7 cellular contexts compared by ENCODE assay signal in genomic region chr17:78779271-78779600, GRCh38. TPM values are rescaled to one million over a fixed set of nuclear protein-coding genes. Genes with fewer than 3 reads are reported as not detected.
DNase-seq lines count a peak whose midpoint lies in the region; ATAC-seq and TF ChIP-seq lines count a peak whose summit lies in the region.
"Not testable (repeated sequence)": the region's sequence is repeated elsewhere in the genome, so short reads cannot be mapped to it uniquely, and the experiment has no call there.

No MANE protein-coding gene starts in this region.

- DNase-seq in activated CD4-positive, alpha-beta T cell treated with anti-CD3 and anti-CD28 coated beads, Interleukin-2, amount 10 ng/mL, durations not matched to agents 7 days and 5 days; esophagus squamous epithelium (lab: John Stamatoyannopoulos, UW); stimulated activated effector memory CD8-positive, alpha-beta T cell treated with anti-CD3 and anti-CD28 coated beads, Interleukin-12 subunit alpha, Interleukin-12 subunit beta, amount 100 ng/mL, for 72 hours (ENCODE audit: low spot score in 2 of 2): not testable (repeated sequence)
- DNase-seq in naive B cell: peak; percentile 26

- POLR2A ChIA-PET in activated CD4-positive, alpha-beta T cell treated with anti-CD3 and anti-CD28 coated beads, Interleukin-2, amount 10 ng/mL, durations not matched to agents 7 days and 5 days (lab: Charles Lee): interaction anchor here (1.0 kb wide), 1 partner anchor 8 kb away, joined by 3 read pairs; no protein-coding TSS in a partner anchor

- intact Hi-C loops in esophagus squamous epithelium (cut with DNase I): not testable (repeated sequence)

- peaks cover 34% of the 10 kb centered on the region for H3K36me3 Mint-ChIP-seq in activated CD4-positive, alpha-beta T cell treated with anti-CD3 and anti-CD28 coated beads, Interleukin-2, amount 10 ng/mL, durations not matched to agents 7 days and 5 days (ENCODE audit: low read depth)
- not testable (repeated sequence) for H3K36me3 Mint-ChIP-seq in naive B cell
- H3K36me3 Mint-ChIP-seq in stimulated activated effector memory CD8-positive, alpha-beta T cell treated with anti-CD3 and anti-CD28 coated beads, Interleukin-12 subunit alpha, Interleukin-12 subunit beta, amount 100 ng/mL, for 72 hours: peaks cover 79% of the 10 kb centered on the region

- not testable (repeated sequence) for H4K20me1 ChIP-seq in OCI-LY3 (ENCODE audit: insufficient read depth, low read length)

- peak overlapping the region; percentile 85 for H3K4me2 ChIP-seq in OCI-LY3 (ENCODE audit: low read length)

- not testable (repeated sequence) for H3K27me3 Mint-ChIP-seq in activated CD4-positive, alpha-beta T cell treated with anti-CD3 and anti-CD28 coated beads, Interleukin-2, amount 10 ng/mL, durations not matched to agents 7 days and 5 days; naive B cell

- peaks cover 51% of the 10 kb centered on the region for H3K4me1 Mint-ChIP-seq in activated CD4-positive, alpha-beta T cell treated with anti-CD3 and anti-CD28 coated beads, Interleukin-2, amount 10 ng/mL, durations not matched to agents 7 days and 5 days
- H3K4me1 Mint-ChIP-seq in naive B cell: peaks cover 31 to 77% (median 53%) of the 10 kb centered on the region in 3 donors
- peaks cover 51% of the 10 kb centered on the region for H3K4me1 Mint-ChIP-seq in stimulated activated effector memory CD8-positive, alpha-beta T cell treated with anti-CD3 and anti-CD28 coated beads, Interleukin-12 subunit alpha, Interleukin-12 subunit beta, amount 100 ng/mL, for 72 hours

- H3K9ac ChIP-seq in OCI-LY3 (ENCODE audit: low read length): peak overlapping the region; percentile 92; the same call in 1 of the 2 replicates

- H3K4me1 ChIP-seq in OCI-LY3 (ENCODE audit: low read length) (peaks cover 46% of the 10 kb centered on the region), esophagus squamous epithelium (peaks cover 29 to 86% (median 43%) of the 10 kb centered on the region in 3 donors)

- H3K9me3 Mint-ChIP-seq in activated CD4-positive, alpha-beta T cell treated with anti-CD3 and anti-CD28 coated beads, Interleukin-2, amount 10 ng/mL, durations not matched to agents 7 days and 5 days; naive B cell; stimulated activated effector memory CD8-positive, alpha-beta T cell treated with anti-CD3 and anti-CD28 coated beads, Interleukin-12 subunit alpha, Interleukin-12 subunit beta, amount 100 ng/mL, for 72 hours: not testable (repeated sequence)

- not testable (repeated sequence) for TF ChIP-seq POLR2A in esophagus squamous epithelium (IDR thresholded peaks at IDR 0.05)

- peak overlapping the region; percentile 95 for H3K27ac Mint-ChIP-seq in activated CD4-positive, alpha-beta T cell treated with anti-CD3 and anti-CD28 coated beads, Interleukin-2, amount 10 ng/mL, durations not matched to agents 7 days and 5 days
- H3K27ac Mint-ChIP-seq in naive B cell: peak overlapping the region; percentile 95 to 98 (median 96)
- H3K27ac Mint-ChIP-seq in stimulated activated effector memory CD8-positive, alpha-beta T cell treated with anti-CD3 and anti-CD28 coated beads, Interleukin-12 subunit alpha, Interleukin-12 subunit beta, amount 100 ng/mL, for 72 hours: peak overlapping the region; percentile 97

- WGBS in adipose tissue, 3 donors: 53 to 80% (median 80%) methylated on average over 5 of the region's 5 CpGs
- WGBS in esophagus squamous epithelium, 2 donors: 42 to 51% methylated on average over 5 of the region's 5 CpGs

- peak; percentile 10 to 15 for ATAC-seq in naive B cell (ENCODE audit: low read depth in 2 of 2)
- ATAC-seq in stimulated activated effector memory CD8-positive, alpha-beta T cell treated with anti-CD3 and anti-CD28 coated beads, Interleukin-12 subunit alpha, Interleukin-12 subunit beta, amount 100 ng/mL, for 72 hours: not testable (repeated sequence)

- not testable (repeated sequence) for H2AFZ ChIP-seq in OCI-LY3 (ENCODE audit: low read depth, low read length)

- TF ChIP-seq CTCF in GM12875 (IDR thresholded peaks at IDR 0.05; ENCODE audit: borderline replicate concordance, insufficient read depth, low read depth, low read length); OCI-LY3 (IDR thresholded peaks at IDR 0.05; ENCODE audit: low read depth, low read length); esophagus squamous epithelium (IDR thresholded peaks at IDR 0.05): not testable (repeated sequence)

- not testable (repeated sequence) for H3K27me3 ChIP-seq in OCI-LY3 (ENCODE audit: low read depth, low read length); esophagus squamous epithelium

- peak overlapping the region; percentile 79 for H3K4me3 Mint-ChIP-seq in activated CD4-positive, alpha-beta T cell treated with anti-CD3 and anti-CD28 coated beads, Interleukin-2, amount 10 ng/mL, durations not matched to agents 7 days and 5 days
- peak overlapping the region; percentile 84 to 96 (median 90) for H3K4me3 Mint-ChIP-seq in naive B cell
- peak overlapping the region; percentile 90 for H3K4me3 Mint-ChIP-seq in stimulated activated effector memory CD8-positive, alpha-beta T cell treated with anti-CD3 and anti-CD28 coated beads, Interleukin-12 subunit alpha, Interleukin-12 subunit beta, amount 100 ng/mL, for 72 hours

- H3K4me3 ChIP-seq in GM12875 (ENCODE audit: low read depth, low read length) (peak overlapping the region; percentile 88), OCI-LY3 (ENCODE audit: low read length) (peak overlapping the region; percentile 95), esophagus squamous epithelium (peak overlapping the region in 2 of 4 donors; percentile 99 to 100)

- CTCF ChIA-PET in activated CD4-positive, alpha-beta T cell treated with anti-CD3 and anti-CD28 coated beads, Interleukin-2, amount 10 ng/mL, durations not matched to agents 7 days and 5 days (lab: Charles Lee): interaction anchor here (0.5 kb wide), 1 partner anchor 25 kb away, joined by 5 read pairs; no protein-coding TSS in a partner anchor

- peaks cover 81% of the 10 kb centered on the region for H3K79me2 ChIP-seq in OCI-LY3 (ENCODE audit: low read length)

- H3K27ac ChIP-seq in OCI-LY3 (ENCODE audit: low read length): peak overlapping the region; percentile 81
- H3K27ac ChIP-seq in adipose tissue (ENCODE audit: low read depth, low read length): peak overlapping the region; percentile 12
- peak overlapping the region; percentile 89 to 99 (median 96) for H3K27ac ChIP-seq in esophagus squamous epithelium

- not testable (repeated sequence) for H3K36me3 ChIP-seq in OCI-LY3 (replicated peaks; ENCODE audit: low read depth, low read length); esophagus squamous epithelium

- not testable (repeated sequence) for H3K9me3 ChIP-seq in OCI-LY3 (ENCODE audit: insufficient read depth, low read length); esophagus squamous epithelium

RNA-seq across cellular contexts. Expression of gene CYTH1, which starts 2.8 kb away (rescaled TPM):
- total RNA-seq in activated CD4-positive, alpha-beta T cell treated with anti-CD3 and anti-CD28 coated beads, Interleukin-2, amount 10 ng/mL, durations not matched to agents 7 days and 5 days: 100 to 1,000 TPM; 244 to 251 TPM
- polyA plus RNA-seq in adipose tissue (10 to 100 TPM; 23.8 to 42.1 (median 41.7) TPM), naive B cell (ENCODE audit: low read depth in 6 of 6) (100 to 1,000 TPM; 165 to 235 (median 190) TPM)
- 10 to 100 TPM; 42.1 to 86.7 (median 67.5) TPM for total RNA-seq in esophagus squamous epithelium

Comparison
In these comparisons a context has a peak if more than half of its experiments do, and no peak if none do; other contexts are left out.
1. H3K27ac ChIP-seq: peak in every context shown above with its lines; median percentile 96 in esophagus squamous epithelium; 81 in OCI-LY3; 12 in adipose tissue.